1 cellular context compared by ENCODE assay signal in genomic region chr2:88055436-88056128, GRCh38.
TF ChIP-seq lines count a peak whose summit lies in the region.

Gene KRCC1 (minus strand): TSS chr2:88055783. CDS start chr2:88028563, 27,220 bp downstream.

TF ChIP-seq in GM23338, 12 proteins besides CTCF, POLR2A, EP300 and RAD21 (continued from another document):
- TF ChIP-seq ZNF462 (CRISPR knock-in tag; IDR thresholded peaks at IDR 0.05) (no peak), EZH2 (IDR thresholded peaks at IDR 0.05; ENCODE audit: low read depth, unreplicated experiment) (no peak), CREB1 (CRISPR knock-in tag; IDR thresholded peaks at IDR 0.05; ENCODE audit: low read depth) (no peak)
